ENCODE assay signal across 9 cellular contexts in the genomic region with DNA sequence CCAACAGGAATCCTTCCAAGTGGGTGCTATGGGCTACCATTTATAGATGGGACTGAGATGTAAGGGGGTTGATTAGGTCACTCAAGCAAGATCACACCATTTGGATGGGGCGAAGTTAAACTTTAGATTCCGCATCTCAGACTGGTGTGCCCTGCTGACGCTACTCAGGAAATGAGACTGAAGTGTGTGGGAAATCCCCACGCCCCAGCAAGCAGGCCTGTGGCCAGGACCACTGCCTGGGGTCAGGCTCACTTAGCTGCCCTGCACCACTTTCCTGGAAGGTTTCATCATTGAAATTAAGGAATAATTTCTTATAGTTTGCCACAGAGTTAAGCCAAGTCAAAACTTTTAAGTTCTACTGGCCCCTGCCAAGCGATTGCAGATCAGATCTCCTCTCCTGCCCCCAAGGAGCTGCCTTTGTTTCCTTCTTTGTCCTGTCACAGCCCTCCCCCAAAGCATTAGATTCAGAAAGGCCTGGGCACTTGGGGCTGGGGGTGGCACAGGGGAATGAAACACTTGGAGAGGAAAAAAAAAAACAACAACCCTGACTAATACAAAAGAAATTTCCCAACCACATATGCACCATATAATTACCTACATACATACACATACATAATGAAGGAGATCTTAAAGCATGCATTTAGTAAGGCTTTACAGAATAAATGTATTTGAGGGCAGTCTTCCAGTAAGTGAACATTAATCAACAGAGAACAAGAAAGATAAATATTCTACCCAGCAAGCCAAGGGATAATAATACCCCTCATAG.
DNase-seq lines count a peak whose midpoint lies in the region; ATAC-seq and TF ChIP-seq lines count a peak whose summit lies in the region.
"Had no signal": no experiment of that assay in that cellular context is flagged by ENCODE, and none has a peak within 500 bp of the region (broad histone marks: within the 10 kb centered on the region; RNA-seq: fewer than 3 reads in every experiment).

No MANE protein-coding gene starts in this region.

- no peak for ATAC-seq in gastroesophageal sphincter

- no peaks in the 10 kb centered on the region; the same call in 1 of the 2 replicates for H3K9me3 ChIP-seq in AG04450 (ENCODE audit: control insufficient read depth, insufficient read depth, low read length)
- H3K9me3 ChIP-seq in gastroesophageal sphincter, result no peaks in the 10 kb centered on the region

- H3K4me3 ChIP-seq in AG04450 (ENCODE audit: low read depth, low read length), result no peak overlapping the region
- H3K4me3 ChIP-seq in gastroesophageal sphincter, result no peak overlapping the region

- TF ChIP-seq EP300 in gastroesophageal sphincter (IDR thresholded peaks at IDR 0.05), result no peak

- POLR2A ChIA-PET in AG04450 (lab: Yijun Ruan, JAX), result interaction anchor here (0.6 to 0.8 kb wide), 2 partner anchors 35 to 532 kb away, joined by 4 to 5 read pairs; no protein-coding TSS in a partner anchor

- no peaks in the 10 kb centered on the region for H3K36me3 ChIP-seq in gastroesophageal sphincter

- DNase-seq in AG04450 (ENCODE audit: low read depth, low spot score) (no peak), GM20000 (ENCODE audit: low spot score) (peak; percentile 81), HT1080 (ENCODE audit: low read depth) (peak; percentile 68), AML-193 (lab: John Stamatoyannopoulos, UW) (no peak), epidermal melanocyte (ENCODE audit: insufficient read length, low spot score) (no peak)
- DNase-seq in activated CD8-positive, alpha-beta memory T cell treated with anti-CD3 and anti-CD28 coated beads, Interleukin-2, amount 50 U/mL, for 24 hours (ENCODE audit: extremely low read depth), result peak; percentile 33
- peak; percentile 51 for DNase-seq in stimulated activated CD8-positive, alpha-beta memory T cell treated with anti-CD3 and anti-CD28 coated beads, Interleukin-12 subunit alpha, Interleukin-12 subunit beta, amount 100 ng/mL, for 4 hours (ENCODE audit: low read depth)
- DNase-seq: DND-41 had no signal

- H3K27ac ChIP-seq in AG04450 (ENCODE audit: low read depth, low read length), result peak overlapping the region; percentile 62
- H3K27ac ChIP-seq in gastroesophageal sphincter, result peak overlapping the region; percentile 81 to 88 (median 86)

- 0 to 35% methylated on average over 1 to 4 of the region's 5 CpGs for WGBS in gastroesophageal sphincter (ENCODE audit: low coverage in 1 of 2), 2 donors

- CTCF ChIA-PET in AG04450 (lab: Charles Lee), result no interaction called here

- H3K27me3 ChIP-seq in AG04450 (ENCODE audit: control insufficient read depth, insufficient read depth, low read length) (no peaks in the 10 kb centered on the region), gastroesophageal sphincter (no peaks in the 10 kb centered on the region)

- H3K4me1 ChIP-seq in gastroesophageal sphincter, result peaks cover 9 to 75% (median 34%) of the 10 kb centered on the region in 3 donors

- TF ChIP-seq CTCF in AG04450 (IDR thresholded peaks at IDR 0.05; ENCODE audit: low read depth, low read length) (no peak), GM20000 (IDR thresholded peaks at IDR 0.05; ENCODE audit: extremely low read depth, missing control alignments) (no peak), gastroesophageal sphincter (IDR thresholded peaks at IDR 0.05) (no peak)

- TF ChIP-seq POLR2A in gastroesophageal sphincter (IDR thresholded peaks at IDR 0.05), result no peak

Comparison
In these comparisons a context has a peak if more than half of its experiments do, and no peak if none do; other contexts are left out.
1. DNase-seq: peak in GM20000 (single experiment), HT1080 (single experiment), activated CD8-positive, alpha-beta memory T cell treated with anti-CD3 and anti-CD28 coated beads, Interleukin-2, amount 50 U/mL, for 24 hours (single experiment) and stimulated activated CD8-positive, alpha-beta memory T cell treated with anti-CD3 and anti-CD28 coated beads, Interleukin-12 subunit alpha, Interleukin-12 subunit beta, amount 100 ng/mL, for 4 hours (single experiment); none in AG04450 (single experiment), AML-193 (0 of 2) and epidermal melanocyte (single experiment).